Comparison of ENCODE assay signal across 8 cellular contexts in the genomic region with DNA sequence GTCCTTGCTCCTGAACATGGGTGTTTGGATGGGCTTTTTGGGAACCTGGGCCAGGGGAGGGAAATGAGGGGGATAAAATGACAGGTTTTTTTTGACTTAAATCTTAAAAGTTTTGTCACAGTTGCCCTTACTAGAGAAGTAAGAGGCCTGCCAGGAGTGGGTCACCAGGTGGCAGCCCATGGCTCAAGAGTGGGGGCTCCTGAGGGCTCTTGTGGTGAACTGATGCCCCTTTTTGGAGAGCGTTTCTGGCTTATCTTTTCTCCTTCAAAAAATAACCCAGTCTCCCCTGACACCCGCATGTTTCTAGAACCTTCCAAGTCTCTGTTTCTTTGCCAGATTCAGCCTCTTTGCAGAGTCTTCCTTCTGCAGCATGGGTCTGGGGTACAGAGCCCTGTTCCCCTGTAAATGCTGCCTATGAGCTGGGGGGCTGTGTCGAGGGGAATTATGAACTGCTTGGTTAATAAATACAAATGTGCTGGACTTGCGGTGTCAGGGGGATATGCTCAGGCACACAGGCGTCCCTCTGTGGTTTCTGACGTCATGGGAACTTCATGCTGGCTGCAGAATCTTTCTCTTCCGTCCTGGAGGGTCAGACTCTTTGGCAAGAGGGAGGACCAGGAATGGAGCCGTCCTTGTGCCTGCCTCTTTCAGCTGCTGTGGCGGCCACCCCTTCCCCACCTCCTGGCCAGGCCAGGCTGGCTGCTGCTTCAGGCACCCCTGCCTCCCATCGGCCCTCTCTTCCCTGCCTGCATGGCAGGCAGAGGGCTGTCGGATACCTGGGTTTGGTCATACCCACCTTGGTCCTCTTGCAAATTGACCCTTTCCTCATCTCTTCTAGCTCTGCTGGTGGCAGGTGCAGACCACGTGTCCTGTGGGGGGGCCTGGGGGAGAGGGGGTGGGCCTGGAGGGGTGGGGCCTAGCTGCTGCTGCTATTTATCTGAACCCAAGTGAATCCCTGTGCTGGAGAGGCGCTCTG. TPM values are rescaled to one million over a fixed set of nuclear protein-coding genes. Genes with fewer than 3 reads are reported as not detected.
DNase-seq lines count a peak whose midpoint lies in the region; ATAC-seq and TF ChIP-seq lines count a peak whose summit lies in the region.

No MANE protein-coding gene starts in this region.

- H3K4me3 ChIP-seq in coronary artery (peak overlapping the region; percentile 61), right lobe of liver (peak overlapping the region; percentile 53 to 68 (median 56)), subcutaneous abdominal adipose tissue (ENCODE audit: low read depth in 1 of 5, low read length in 5 of 5) (peak overlapping the region in 4 of 5 donors; percentile 23 to 49 (median 40))

- intact Hi-C loops in right lobe of liver (cut with DNase I): no loop called here

- DNase-seq in CD1c-positive myeloid dendritic cell (ENCODE audit: extremely low spot score) (peak; percentile 72), RPMI8226 (peak; percentile 44), coronary artery (ENCODE audit: low spot score) (peak; percentile 94), right lobe of liver (peak in 1 of 3 donors; percentile 57), NCI-H1092 (lab: John Stamatoyannopoulos, UW) (no peak)

- H3K36me3 ChIP-seq in right lobe of liver (peaks cover 0 to 11% (median 4%) of the 10 kb centered on the region in 4 donors), subcutaneous abdominal adipose tissue (ENCODE audit: control insufficient read depth in 5 of 5, insufficient read depth in 5 of 5, low read length in 5 of 5) (peaks cover 0 to 32% (median 16%) of the 10 kb centered on the region in 5 donors)

- no peaks in the 10 kb centered on the region for H3K27me3 ChIP-seq in right lobe of liver
- no peaks in the 10 kb centered on the region for H3K27me3 ChIP-seq in subcutaneous abdominal adipose tissue (ENCODE audit: control insufficient read depth in 5 of 5, insufficient read depth in 4 of 5, low read length in 5 of 5)

- ATAC-seq in GM21737 (IDR thresholded peaks at IDR 0.05; ENCODE audit: unreplicated experiment): peak; percentile 26
- peak in 3 of 4 donors; percentile 2 to 8 (median 6) for ATAC-seq in right lobe of liver
- ATAC-seq in HG03139 (IDR thresholded peaks at IDR 0.05; ENCODE audit: unreplicated experiment): no peak

- peaks cover 0 to 62% (median 33%) of the 10 kb centered on the region in 4 donors for H3K4me1 ChIP-seq in right lobe of liver
- peaks cover 28 to 81% (median 79%) of the 10 kb centered on the region in 5 donors for H3K4me1 ChIP-seq in subcutaneous abdominal adipose tissue (ENCODE audit: control insufficient read depth in 5 of 5, insufficient read depth in 5 of 5, low read length in 5 of 5)

- TF ChIP-seq CTCF in coronary artery (IDR thresholded peaks at IDR 0.05) (no peak), right lobe of liver (IDR thresholded peaks at IDR 0.05) (no peak)

- peak overlapping the region; percentile 74 to 92 (median 84) for H3K9ac ChIP-seq in subcutaneous abdominal adipose tissue (ENCODE audit: low read length in 5 of 5)

- H3K9me3 ChIP-seq in right lobe of liver (no peaks in the 10 kb centered on the region), subcutaneous abdominal adipose tissue (ENCODE audit: control insufficient read depth in 5 of 5, low read length in 5 of 5) (no peaks in the 10 kb centered on the region)

- H3K27ac ChIP-seq in coronary artery (peak overlapping the region; percentile 91 to 99), right lobe of liver (peak overlapping the region; percentile 95 to 100 (median 99)), subcutaneous abdominal adipose tissue (ENCODE audit: low read depth, low read length) (peak overlapping the region; percentile 100)

- 10% methylated on average over 7 of the region's 13 CpGs for WGBS in right lobe of liver (ENCODE audit: insufficient coverage, low coverage, low lambda C conversion rate, missing lambda C conversion rate)

- TF ChIP-seq POLR2A in right lobe of liver (IDR thresholded peaks at IDR 0.05): peak; percentile 53

RNA-seq across cellular contexts. Expression of a gene that starts 30.1 kb away (rescaled TPM):
- total RNA-seq in right lobe of liver: 100 to 1,000 TPM in 1 of 6 experiments, 10 to 100 TPM in 5; 55.4 to 123 (median 62.0) TPM

RNA-seq across cellular contexts. Expression of a gene that starts 30.8 kb away (rescaled TPM):
- total RNA-seq in right lobe of liver: 100 to 1,000 TPM in 4 of 6 experiments, 10 to 100 TPM in 2; 86.1 to 146 (median 104) TPM

RNA-seq across cellular contexts. Expression of a gene that starts 36.7 kb away (rescaled TPM):
- 10 to 100 TPM in 3 of 6 experiments, 1 to 10 TPM in 3; 2.7 to 19.8 (median 7.8) TPM for total RNA-seq in right lobe of liver
